23 cellular contexts compared by ENCODE assay signal in genomic region chr5:121221483-121221882, GRCh38.
DNase-seq lines count a peak whose midpoint lies in the region; ATAC-seq, FAIRE-seq and TF ChIP-seq lines count a peak whose summit lies in the region.
"Had no signal": no experiment of that assay in that cellular context is flagged by ENCODE, and none has a peak within 500 bp of the region (broad histone marks: within the 10 kb centered on the region; RNA-seq: fewer than 3 reads in every experiment).

No MANE protein-coding gene starts in this region.

- intact Hi-C loops in kidney (cut with DNase I), result no loop called here
- intact Hi-C loops in spleen (cut with DNase I; ENCODE audit: low total_unique reads), result no loop called here

- H3K4me3 ChIP-seq in DND-41 (ENCODE audit: low read depth in 1 of 2, low read length in 2 of 2) (no peak overlapping the region), kidney (ENCODE audit: low read length in 2 of 2) (no peak overlapping the region), spleen (no peak overlapping the region)
- H3K4me3 ChIP-seq: A549; BLaER1 treated with 17β-estradiol and CSF1 and Interleukin-3, amounts not matched to agents 10 nM and 100 nM had no signal

- no peaks in the 10 kb centered on the region for H3K27me3 ChIP-seq in DND-41 (ENCODE audit: insufficient read depth, low read length, poor library complexity)
- H3K27me3 ChIP-seq in spleen (replicated peaks in 1 of 7), result no peaks in the 10 kb centered on the region
- H3K27me3 ChIP-seq: BLaER1 treated with 17β-estradiol and CSF1 and Interleukin-3, amounts not matched to agents 10 nM and 100 nM had no signal

- no peak for DNase-seq in DND-41
- DNase-seq in kidney, result peak; percentile 43
- DNase-seq in spleen, result peak; percentile 58
- DNase-seq in stimulated activated CD4-positive, alpha-beta T cell treated with anti-CD3 and anti-CD28 coated beads, Interleukin-4, amount 100 ng/mL, for 24 hours, result no peak
- DNase-seq in activated CD4-positive, CD25-positive, alpha-beta regulatory T cell (lab: John Stamatoyannopoulos, UW), result no peak
- DNase-seq: AML-193; CD4-positive, alpha-beta memory T cell; CD4-positive, CD25-positive, alpha-beta regulatory T cell; CD8-positive, alpha-beta memory T cell; COR-L47; DMS 273 treated with DMSO at 0.1 percent for 48 hours; DMS153; DMS53; DMS79; GF-D8 had no signal

- H3K9me3 ChIP-seq in DND-41 (ENCODE audit: insufficient read depth, low read length, severe bottlenecking) (peaks cover 18% of the 10 kb centered on the region), kidney (ENCODE audit: control insufficient read depth in 1 of 2, low read length in 2 of 2) (no peaks in the 10 kb centered on the region), spleen (peaks cover 0 to 44% (median 14%) of the 10 kb centered on the region in 8 donors)
- H3K9me3 ChIP-seq: A549 had no signal

- 0 out of 2 replicates have a peak overlapping the region, but pooled peaks have one; percentile 19 for H2AFZ ChIP-seq in DND-41 (ENCODE audit: low read depth, low read length)

- peaks cover 20% of the 10 kb centered on the region for H3K4me1 ChIP-seq in DND-41 (ENCODE audit: insufficient read depth, low read length)
- H3K4me1 ChIP-seq in kidney (ENCODE audit: control insufficient read depth in 1 of 2, insufficient read depth in 1 of 2, low read depth in 1 of 2, low read length in 2 of 2), result no peaks in the 10 kb centered on the region
- no peaks in the 10 kb centered on the region for H3K4me1 ChIP-seq in spleen
- H3K4me1 ChIP-seq: A549 had no signal

- TF ChIP-seq POLR2A in spleen (IDR thresholded peaks at IDR 0.05), result no peak

- no peaks in the 10 kb centered on the region for H3K79me2 ChIP-seq in DND-41 (ENCODE audit: insufficient read depth, low read length)

- H3K27ac ChIP-seq in DND-41 (ENCODE audit: low read length) (no peak overlapping the region), kidney (ENCODE audit: low read depth in 2 of 2, low read length in 2 of 2) (no peak overlapping the region), spleen (no peak overlapping the region)
- H3K27ac ChIP-seq: 22Rv1; A549; BLaER1 treated with 17β-estradiol and CSF1 and Interleukin-3, amounts not matched to agents 10 nM and 100 nM; C4-2B had no signal

- H3K4me2 ChIP-seq in DND-41 (ENCODE audit: insufficient read depth, low read length), result no peak overlapping the region
- H3K4me2 ChIP-seq: A549; BLaER1 treated with 17β-estradiol and CSF1 and Interleukin-3, amounts not matched to agents 10 nM and 100 nM had no signal

- no peak overlapping the region for H3K9ac ChIP-seq in DND-41 (ENCODE audit: low read depth, low read length)
- no peak overlapping the region for H3K9ac ChIP-seq in kidney (ENCODE audit: low read length in 2 of 2)
- H3K9ac ChIP-seq: BLaER1 treated with 17β-estradiol and CSF1 and Interleukin-3, amounts not matched to agents 10 nM and 100 nM had no signal

- no peak for TF ChIP-seq CTCF in DND-41 (IDR thresholded peaks at IDR 0.05; ENCODE audit: borderline replicate concordance, extremely low read depth, low read length, poor library complexity, severe bottlenecking)
- no peak for TF ChIP-seq CTCF in kidney (IDR thresholded peaks at IDR 0.05; ENCODE audit: borderline replicate concordance, extremely low read depth, insufficient read depth)
- no peak for TF ChIP-seq CTCF in spleen (IDR thresholded peaks at IDR 0.05 in 8 of 11, conservative IDR thresholded peaks at IDR 0.05 in 3 of 11)

- 56 to 88% (median 76%) methylated on average over 2 to 3 of the region's 3 CpGs for WGBS in spleen, 5 donors

- H3K36me3 ChIP-seq in DND-41 (ENCODE audit: insufficient read depth, low read length), result no peaks in the 10 kb centered on the region
- no peaks in the 10 kb centered on the region for H3K36me3 ChIP-seq in kidney (ENCODE audit: control insufficient read depth in 1 of 2, insufficient read depth in 2 of 2, low read length in 2 of 2)
- H3K36me3 ChIP-seq in spleen, result no peaks in the 10 kb centered on the region
- H3K36me3 ChIP-seq: BLaER1 treated with 17β-estradiol and CSF1 and Interleukin-3, amounts not matched to agents 10 nM and 100 nM had no signal

- no peak for FAIRE-seq in kidney (lab: Jason Lieb, UNC)
- FAIRE-seq: A549, G401.6, GM12891, GM19239 had no signal

- H4K20me1 ChIP-seq in DND-41 (ENCODE audit: insufficient read depth, low read length), result no peaks in the 10 kb centered on the region
- H4K20me1 ChIP-seq: BLaER1 treated with 17β-estradiol and CSF1 and Interleukin-3, amounts not matched to agents 10 nM and 100 nM had no signal

- ATAC-seq in DND-41 (ENCODE audit: insufficient read depth, low read depth) (no peak), HG02973 (IDR thresholded peaks at IDR 0.05; ENCODE audit: unreplicated experiment) (no peak)
- ATAC-seq: A549 had no signal

Comparison
In these comparisons a context has a peak if more than half of its experiments do, and no peak if none do; other contexts are left out.
1. DNase-seq: peak in kidney (single experiment) and spleen (single experiment); none in DND-41 (single experiment), stimulated activated CD4-positive, alpha-beta T cell treated with anti-CD3 and anti-CD28 coated beads, Interleukin-4, amount 100 ng/mL, for 24 hours (single experiment) and activated CD4-positive, CD25-positive, alpha-beta regulatory T cell (0 of 4).